Comparison of ENCODE assay signal across 1 cellular context in genomic region chr5:126526493-126526892, GRCh38.
TF ChIP-seq lines count a peak whose summit lies in the region.

No MANE protein-coding gene starts in this region.

TF ChIP-seq in K562, 482 proteins besides CTCF, POLR2A, EP300 and RAD21 (continued from another document):
- no peak for TF ChIP-seq RREB1 (CRISPR knock-in tag; IDR thresholded peaks at IDR 0.05)
- no peak for TF ChIP-seq ZNF232 (CRISPR knock-in tag; IDR thresholded peaks at IDR 0.05)
- TF ChIP-seq ZNF696 (CRISPR knock-in tag; conservative IDR thresholded peaks at IDR 0.05): no peak
- TF ChIP-seq C11orf30 (IDR thresholded peaks at IDR 0.05; ENCODE audit: low read depth): peak; percentile 41
- no peak for TF ChIP-seq ILK (tag; IDR thresholded peaks at IDR 0.05; ENCODE audit: borderline replicate concordance, low read depth)
- TF ChIP-seq U2AF2 (optimal IDR thresholded peaks at IDR 0.05; ENCODE audit: low read depth, low read length): no peak
- TF ChIP-seq SP2 (IDR thresholded peaks at IDR 0.05; ENCODE audit: extremely low read depth, low read depth, low read length, poor library complexity, severe bottlenecking): no peak
- TF ChIP-seq ATF3 (IDR thresholded peaks at IDR 0.05): 0 out of 2 replicates have a peak, but pooled peaks have one; percentile 28
- TF ChIP-seq ATF3 (CRISPR knock-in tag; conservative IDR thresholded peaks at IDR 0.05): no peak
- TF ChIP-seq ZFP30 (CRISPR knock-in tag; IDR thresholded peaks at IDR 0.05; ENCODE audit: borderline replicate concordance): no peak
- no peak for TF ChIP-seq CBX1 (IDR thresholded peaks at IDR 0.05; ENCODE audit: low read depth)
- no peak for TF ChIP-seq ZNF274 (IDR thresholded peaks at IDR 0.05; ENCODE audit: borderline replicate concordance, low read depth, low read length)
- no peak for TF ChIP-seq PTTG1 (tag; IDR thresholded peaks at IDR 0.05; ENCODE audit: low read depth)
- TF ChIP-seq BHLHE40 (IDR thresholded peaks at IDR 0.05; ENCODE audit: low read length): no peak
- TF ChIP-seq ZNF316 (IDR thresholded peaks at IDR 0.05): peak; percentile 56
- TF ChIP-seq HNRNPLL (IDR thresholded peaks at IDR 0.05; ENCODE audit: low read depth, low read length, poor library complexity, severe bottlenecking): no peak
- no peak for TF ChIP-seq ZNF12 (CRISPR knock-in tag; IDR thresholded peaks at IDR 0.05)
- no peak for TF ChIP-seq PRPF4 (IDR thresholded peaks at IDR 0.05; ENCODE audit: insufficient read depth, low read depth, low read length, poor library complexity, severe bottlenecking)
- no peak for TF ChIP-seq ZBTB26 (CRISPR knock-in tag; IDR thresholded peaks at IDR 0.05)
- no peak for TF ChIP-seq NEUROD1 (IDR thresholded peaks at IDR 0.05; ENCODE audit: borderline replicate concordance, low read depth, low read length, partially characterized antibody)
- no peak for TF ChIP-seq FOXA3 (CRISPR knock-in tag; conservative IDR thresholded peaks at IDR 0.05 in 1 of 2, IDR thresholded peaks at IDR 0.05 in 1 of 2)
TF ChIP-seq in K562: peak in this region for 4.
